In the genomic region with DNA sequence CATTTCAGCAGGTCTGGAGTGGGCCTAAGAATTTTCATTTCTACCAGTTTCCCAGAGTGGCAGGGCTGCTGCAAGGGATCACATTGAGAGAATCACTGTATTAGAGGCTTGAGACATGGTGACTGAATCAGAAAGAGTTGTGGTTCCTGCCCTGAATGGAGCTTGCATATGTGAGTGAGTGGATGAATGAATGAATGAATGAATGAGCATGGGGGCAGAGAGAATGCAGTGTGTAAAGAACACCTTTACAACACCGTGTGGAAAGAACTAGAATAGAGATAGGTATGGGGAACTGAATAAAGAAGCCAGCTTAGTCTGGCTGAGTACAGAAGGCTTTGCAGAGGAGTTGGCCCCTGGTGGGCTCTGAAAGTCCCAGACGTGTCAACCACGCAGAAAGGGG, we compare ENCODE assay signal across 21 cellular contexts.
DNase-seq lines count a peak whose midpoint lies in the region; ATAC-seq, FAIRE-seq and TF ChIP-seq lines count a peak whose summit lies in the region.
"Had no signal": no experiment of that assay in that cellular context is flagged by ENCODE, and none has a peak within 500 bp of the region (broad histone marks: within the 10 kb centered on the region; RNA-seq: fewer than 3 reads in every experiment).

No MANE protein-coding gene starts in this region.

- H2BK120ac ChIP-seq in H9 (ENCODE audit: low read depth, low read length, poor library complexity, severe bottlenecking) = no peak overlapping the region

- no peak overlapping the region for H3K23ac ChIP-seq in H9 (ENCODE audit: insufficient read length, low read depth, low read length)

- H3K27ac ChIP-seq in H9 (ENCODE audit: insufficient read length, low read depth, low read length) (no peak overlapping the region), GM12878 (ENCODE audit: control insufficient read depth, insufficient read depth) (no peak overlapping the region), dorsolateral prefrontal cortex (peak overlapping the region in 38 of 59 donors; percentile 0 to 78 (median 42)), Karpas-422 (ENCODE audit: low read length) (no peak overlapping the region)
- H3K27ac ChIP-seq: BLaER1 treated with 17β-estradiol and CSF1 and Interleukin-3, amounts not matched to agents 10 nM and 100 nM had no signal

- H2AK5ac ChIP-seq in H9 (ENCODE audit: insufficient read length, low read length) = no peak overlapping the region

- no peak overlapping the region for H4K5ac ChIP-seq in H9 (ENCODE audit: insufficient read length, low read depth, low read length)

- H3K4me1 ChIP-seq in H9 (ENCODE audit: insufficient read depth, low read length) (peaks cover 14% of the 10 kb centered on the region; the same call in 1 of the 2 replicates), GM12878 (ENCODE audit: control insufficient read depth, insufficient read depth, low read length) (no peaks in the 10 kb centered on the region), Karpas-422 (ENCODE audit: low read length) (no peaks in the 10 kb centered on the region)

- ATAC-seq in GM12878 (no peak), HG02973 (IDR thresholded peaks at IDR 0.05; ENCODE audit: unreplicated experiment) (no peak)
- ATAC-seq: CD8-positive, alpha-beta T cell had no signal

- H3K79me1 ChIP-seq in H9 (ENCODE audit: insufficient read depth, low read depth, low read length, poor library complexity, severe bottlenecking) = no peaks in the 10 kb centered on the region

- no peak for TF ChIP-seq EP300 in GM12878 (IDR thresholded peaks at IDR 0.05; ENCODE audit: borderline replicate concordance in 1 of 2, control insufficient read depth in 1 of 2, low read depth in 2 of 2, low read length in 2 of 2)

- no peak overlapping the region for H2BK5ac ChIP-seq in H9 (ENCODE audit: insufficient read length, low read length)

- RAD21 ChIA-PET in GM12878 (lab: Charles Lee; ENCODE audit: unreplicated experiment) = no interaction called here

- H3K18ac ChIP-seq in H9 (ENCODE audit: insufficient read length, low read depth, low read length) = no peak overlapping the region

- no CpG with 5 or more reads among the region's 3 CpGs for WGBS in H9 (ENCODE audit: extremely low coverage, insufficient read length, low lambda C conversion rate)
- WGBS in GM12878 (ENCODE audit: insufficient coverage, insufficient replicate concordance, low lambda C conversion rate, missing lambda C conversion rate) = 2% methylated on average over 3 of the region's 3 CpGs

- H3K4me3 ChIP-seq in GM12878 = no peak overlapping the region
- H3K4me3 ChIP-seq in dorsolateral prefrontal cortex = no peak overlapping the region
- H3K4me3 ChIP-seq in Karpas-422 (ENCODE audit: low read length) = no peak overlapping the region
- H3K4me3 ChIP-seq: BLaER1 treated with 17β-estradiol and CSF1 and Interleukin-3, amounts not matched to agents 10 nM and 100 nM had no signal

- H3K9ac ChIP-seq in H9 (ENCODE audit: extremely low read depth, insufficient read length, low read length) (no peak overlapping the region), GM12878 (ENCODE audit: control insufficient read depth, insufficient read depth, low read length) (no peak overlapping the region), Karpas-422 (ENCODE audit: low read length) (no peak overlapping the region)
- H3K9ac ChIP-seq: BLaER1 treated with 17β-estradiol and CSF1 and Interleukin-3, amounts not matched to agents 10 nM and 100 nM had no signal

- H2BK15ac ChIP-seq in H9 (ENCODE audit: low read depth, low read length) = no peak overlapping the region

- DNase-seq in H9 (no peak), GM12878 (ENCODE audit: low read depth, low spot score) (no peak), dorsolateral prefrontal cortex (no peak), glomerular visceral epithelial cell (ENCODE audit: extremely low spot score) (no peak), Karpas-422 (no peak), DMS153 treated with DMSO at 0.1 percent for 48 hours (lab: John Stamatoyannopoulos, UW; ENCODE audit: unreplicated experiment) (no peak)
- DNase-seq: 8988T; Calu3; CD8-positive, alpha-beta T cell; DMS53; GOT3; HCEC 1CT; IMR-90; KBM-7 had no signal

- H3K79me2 ChIP-seq in H9 (ENCODE audit: insufficient read depth, low read length) (no peaks in the 10 kb centered on the region), GM12878 (ENCODE audit: control insufficient read depth, insufficient read depth, low read length) (no peaks in the 10 kb centered on the region), Karpas-422 (ENCODE audit: low read length) (no peaks in the 10 kb centered on the region)

- BruUV-seq in GM12878 (replicated peaks; lab: Mats Ljungman, UMichigan) = no TSS peak

- H3K27me3 ChIP-seq in H9 (ENCODE audit: insufficient read depth, low read length) (no peaks in the 10 kb centered on the region), GM12878 (replicated peaks in 1 of 2; ENCODE audit: control insufficient read depth in 2 of 2, insufficient read depth in 2 of 2, low read length in 1 of 2) (no peaks in the 10 kb centered on the region; a peak in 1 of 4 replicates), dorsolateral prefrontal cortex (no peaks in the 10 kb centered on the region), Karpas-422 (ENCODE audit: low read length) (no peaks in the 10 kb centered on the region)
- H3K27me3 ChIP-seq: BLaER1 treated with 17β-estradiol and CSF1 and Interleukin-3, amounts not matched to agents 10 nM and 100 nM had no signal

- H3K36me3 ChIP-seq in GM12878 (ENCODE audit: control insufficient read depth in 2 of 2, insufficient read depth in 2 of 2, low read length in 1 of 2) (no peaks in the 10 kb centered on the region), Karpas-422 (ENCODE audit: insufficient read depth, low read length) (no peaks in the 10 kb centered on the region)
- H3K36me3 ChIP-seq: BLaER1 treated with 17β-estradiol and CSF1 and Interleukin-3, amounts not matched to agents 10 nM and 100 nM had no signal

- CTCF ChIA-PET in GM12878 (lab: Yijun Ruan, JAX) = no interaction called here

- H3K4me1 Mint-ChIP-seq in H9 = peaks cover 55 to 56% of the 10 kb centered on the region in 2 experiments
- H3K4me1 Mint-ChIP-seq: B cell had no signal

- H3K56ac ChIP-seq in H9 (ENCODE audit: insufficient read length, low read depth, low read length) = no peak overlapping the region

- no peak for TF ChIP-seq RAD21 in GM12878 (IDR thresholded peaks at IDR 0.05; ENCODE audit: insufficient read depth, low read depth, low read length)

- H4K91ac ChIP-seq in H9 (ENCODE audit: insufficient read length, low read depth, low read length) = no peak overlapping the region

- no peak overlapping the region for H2BK20ac ChIP-seq in H9 (ENCODE audit: low read depth, low read length, poor library complexity, severe bottlenecking)

- intact Hi-C loops in GM12878 (cut with micrococcal nuclease; ENCODE audit: unreplicated experiment) (no loop called here), dorsolateral prefrontal cortex (cut with DNase I) (no loop called here)

- no peak overlapping the region for H3K4ac ChIP-seq in H9 (ENCODE audit: low read depth, low read length)

- no peaks in the 10 kb centered on the region for H3K9me3 Mint-ChIP-seq in H9
- H3K9me3 Mint-ChIP-seq: CD8-positive, alpha-beta T cell had no signal

- POLR2A ChIA-PET in GM12878 (lab: Charles Lee) = no interaction called here

- H3K14ac ChIP-seq in H9 (ENCODE audit: insufficient read depth, low read length) = no peak overlapping the region

- H2AFZ ChIP-seq in H9 (ENCODE audit: low read length) (no peak overlapping the region), GM12878 (ENCODE audit: control insufficient read depth, low read depth, low read length) (no peak overlapping the region), Karpas-422 (ENCODE audit: low read length) (no peak overlapping the region)

- no peaks in the 10 kb centered on the region for H3K27me3 Mint-ChIP-seq in H9 (ENCODE audit: low read depth)

- H3K36me3 Mint-ChIP-seq in H9 (ENCODE audit: insufficient read depth in 1 of 3, low read depth in 3 of 3) = peaks cover 0 to 4% (median 2%) of the 10 kb centered on the region in 3 experiments; a peak in 2 of 7 replicates
- H3K36me3 Mint-ChIP-seq: CD8-positive, alpha-beta T cell had no signal

- in situ Hi-C loops in GM12878 (cut with MboI) = no loop called here

- no peak for FAIRE-seq in GM12878 (lab: Jason Lieb, UNC)
- FAIRE-seq: G401.6, GM12892, GM18507, HTR-8/SVneo had no signal

- peak overlapping the region; percentile 36 to 99 (median 54); a peak in 5 of 7 replicates for H3K27ac Mint-ChIP-seq in H9
- H3K27ac Mint-ChIP-seq: B cell; CD8-positive, alpha-beta T cell had no signal

- no peak for TF ChIP-seq POLR2A in GM12878 (IDR thresholded peaks at IDR 0.05; ENCODE audit: low read depth, low read length)

- H3T11ph ChIP-seq in H9 (ENCODE audit: low read length) = no peak overlapping the region

- H4K20me1 ChIP-seq in H9 (ENCODE audit: control insufficient read depth, insufficient read depth, insufficient read length) (no peaks in the 10 kb centered on the region), GM12878 (ENCODE audit: control insufficient read depth, insufficient read depth) (no peaks in the 10 kb centered on the region), Karpas-422 (ENCODE audit: insufficient read depth, low read depth, low read length) (no peaks in the 10 kb centered on the region)
- H4K20me1 ChIP-seq: BLaER1 treated with 17β-estradiol and CSF1 and Interleukin-3, amounts not matched to agents 10 nM and 100 nM had no signal

- H3K9me3 ChIP-seq in H9 (ENCODE audit: control insufficient read depth, low read depth, low read length) (no peaks in the 10 kb centered on the region), GM12878 (replicated peaks; ENCODE audit: control insufficient read depth, insufficient read depth, low read length) (no peaks in the 10 kb centered on the region), Karpas-422 (ENCODE audit: low read length) (no peaks in the 10 kb centered on the region)
- H3K9me3 ChIP-seq: BLaER1 treated with 17β-estradiol and CSF1 and Interleukin-3, amounts not matched to agents 10 nM and 100 nM had no signal

- no peaks in the 10 kb centered on the region for H3K23me2 ChIP-seq in H9 (ENCODE audit: insufficient read length, low read depth, low read length, poor library complexity, severe bottlenecking)

- TF ChIP-seq CTCF in H9 (conservative IDR thresholded peaks at IDR 0.05) (no peak), GM12878 (IDR thresholded peaks at IDR 0.05 in 2 of 3, conservative IDR thresholded peaks at IDR 0.05 in 1 of 3; ENCODE audit: control insufficient read depth in 2 of 3, extremely low read depth in 1 of 3, insufficient read depth in 1 of 3, low read depth in 3 of 3, low read length in 3 of 3) (no peak), dorsolateral prefrontal cortex (IDR thresholded peaks at IDR 0.05 in 54 of 56, conservative IDR thresholded peaks at IDR 0.05 in 2 of 56; ENCODE audit: low read depth in 1 of 56, partially characterized antibody in 56 of 56) (no peak)

- SMC1A ChIA-PET in GM12878 (lab: Charles Lee; ENCODE audit: uncharacterized antibody, unreplicated experiment) = interaction anchor here (0.6 kb wide), 2 partner anchors 929 to 1363 kb away, joined by 3 read pairs; no protein-coding TSS in a partner anchor

- no peak overlapping the region for H2BK12ac ChIP-seq in H9 (ENCODE audit: insufficient read length, low read depth, low read length)

- H4K8ac ChIP-seq in H9 (replicated peaks; ENCODE audit: insufficient read length, low read depth, low read length) = no peak overlapping the region

- H3K4me2 ChIP-seq in H9 (ENCODE audit: insufficient read depth, insufficient read length, low read length) = no peak overlapping the region
- H3K4me2 ChIP-seq in GM12878 (ENCODE audit: control insufficient read depth, insufficient read depth) = no peak overlapping the region
- no peak overlapping the region for H3K4me2 ChIP-seq in Karpas-422 (ENCODE audit: low read depth, low read length, poor library complexity, severe bottlenecking)
- H3K4me2 ChIP-seq: BLaER1 treated with 17β-estradiol and CSF1 and Interleukin-3, amounts not matched to agents 10 nM and 100 nM had no signal

- H3K4me3 Mint-ChIP-seq in H9 = no peak overlapping the region
- H3K4me3 Mint-ChIP-seq: B cell; CD8-positive, alpha-beta T cell had no signal

- no peaks in the 10 kb centered on the region for H3K9me2 ChIP-seq in Karpas-422 (replicated peaks; ENCODE audit: insufficient read depth, low read length)

Comparison
In these comparisons a context has a peak if more than half of its experiments do, and no peak if none do; other contexts are left out.
1. H3K27ac ChIP-seq: peak in dorsolateral prefrontal cortex (38 of 59); none in H9 (single experiment), GM12878 (single experiment) and Karpas-422 (single experiment).